ENCODE assay signal across 8 cellular contexts in genomic region chrX:30652527-30653414, GRCh38. TPM values are rescaled to one million over a fixed set of nuclear protein-coding genes. Genes with fewer than 3 reads are reported as not detected.
DNase-seq lines count a peak whose midpoint lies in the region; ATAC-seq and TF ChIP-seq lines count a peak whose summit lies in the region.

No MANE protein-coding gene starts in this region.

- ATAC-seq in GM21717 (IDR thresholded peaks at IDR 0.05; ENCODE audit: unreplicated experiment) (peak; percentile 88), PC-3 (peak; percentile 81)

- H3K27me3 Mint-ChIP-seq in activated T-cell treated with anti-CD3 and anti-CD28 coated beads, Interleukin-2, amount 50 U/mL, for 24 hours: peaks cover 7% of the 10 kb centered on the region

- H4K20me1 ChIP-seq in PC-3 (ENCODE audit: low read length): no peaks in the 10 kb centered on the region

- TF ChIP-seq POLR2A in esophagus muscularis mucosa (IDR thresholded peaks at IDR 0.05; ENCODE audit: low read depth): no peak

- H3K27me3 ChIP-seq in PC-3 (ENCODE audit: low read length) (no peaks in the 10 kb centered on the region), esophagus muscularis mucosa (no peaks in the 10 kb centered on the region), muscle layer of duodenum (ENCODE audit: low read depth, low read length) (no peaks in the 10 kb centered on the region)

- H3K4me3 ChIP-seq in PC-3 (ENCODE audit: low read length) (peak overlapping the region; percentile 87), esophagus muscularis mucosa (peak overlapping the region; percentile 64 to 68 (median 66)), muscle layer of duodenum (ENCODE audit: low read depth in 1 of 2, low read length in 2 of 2) (peak overlapping the region; percentile 75 to 80)

- peak overlapping the region; percentile 96 for H3K27ac Mint-ChIP-seq in activated T-cell treated with anti-CD3 and anti-CD28 coated beads, Interleukin-2, amount 50 U/mL, for 24 hours

- H3K9me3 ChIP-seq in PC-3 (ENCODE audit: low read length) (no peaks in the 10 kb centered on the region), esophagus muscularis mucosa (no peaks in the 10 kb centered on the region), muscle layer of duodenum (ENCODE audit: control insufficient read depth in 1 of 2, low read length in 2 of 2) (no peaks in the 10 kb centered on the region)

- H3K4me1 ChIP-seq in PC-3 (ENCODE audit: insufficient read depth, low read length): peaks cover 54% of the 10 kb centered on the region
- H3K4me1 ChIP-seq in esophagus muscularis mucosa: peaks cover 7 to 14% (median 11%) of the 10 kb centered on the region in 4 donors
- no peaks in the 10 kb centered on the region for H3K4me1 ChIP-seq in muscle layer of duodenum (ENCODE audit: control insufficient read depth in 1 of 2, insufficient read depth in 2 of 2, low read length in 2 of 2)

- TF ChIP-seq CTCF in PC-3 (conservative IDR thresholded peaks at IDR 0.05; ENCODE audit: low read depth, low read length): no peak
- TF ChIP-seq CTCF in esophagus muscularis mucosa (IDR thresholded peaks at IDR 0.05): no peak

- no peak for TF ChIP-seq EP300 in Ishikawa (IDR thresholded peaks at IDR 0.05; ENCODE audit: borderline replicate concordance)
- TF ChIP-seq EP300 in esophagus muscularis mucosa (IDR thresholded peaks at IDR 0.05): no peak

- intact Hi-C loops in PC-3 (cut with micrococcal nuclease) (loop anchor here (10.0 kb wide), 1 partner anchor 232 kb away; the partner anchor contains the start of gene TAB3), esophagus muscularis mucosa (cut with DNase I) (no loop called here)

- peak overlapping the region; percentile 98 for H3K4me2 ChIP-seq in PC-3 (ENCODE audit: low read length)

- WGBS in esophagus muscularis mucosa: 21% methylated on average over 15 of the region's 65 CpGs

- no peak for TF ChIP-seq RAD21 in Ishikawa (IDR thresholded peaks at IDR 0.05; ENCODE audit: low read depth)

- H3K79me2 ChIP-seq in PC-3 (ENCODE audit: low read length): no peaks in the 10 kb centered on the region

- H3K4me1 Mint-ChIP-seq in activated T-cell treated with anti-CD3 and anti-CD28 coated beads, Interleukin-2, amount 50 U/mL, for 24 hours (ENCODE audit: low read depth): peaks cover 52% of the 10 kb centered on the region

- no TSS peak for BruUV-seq in PC-3 (replicated peaks; lab: Mats Ljungman, UMichigan)

- H2AFZ ChIP-seq in PC-3 (ENCODE audit: low read length): peak overlapping the region; percentile 93

- POLR2A ChIA-PET in PC-3 (lab: Charles Lee; ENCODE audit: unreplicated experiment): interaction anchor here (0.6 kb wide), 1 partner anchor 69 kb away, joined by 5 read pairs; no protein-coding TSS in a partner anchor

- CTCF ChIA-PET in PC-3 (lab: Charles Lee): no interaction called here

- H3K27ac ChIP-seq in PC-3 (ENCODE audit: low read length): no peak overlapping the region
- H3K27ac ChIP-seq in esophagus muscularis mucosa (replicated peaks in 1 of 4): peak overlapping the region; percentile 71 to 84 (median 80)
- H3K27ac ChIP-seq in muscle layer of duodenum (ENCODE audit: low read length): peak overlapping the region; percentile 74

- H3K4me3 Mint-ChIP-seq in activated T-cell treated with anti-CD3 and anti-CD28 coated beads, Interleukin-2, amount 50 U/mL, for 24 hours: peak overlapping the region; percentile 86

- peaks cover 22% of the 10 kb centered on the region for H3K36me3 Mint-ChIP-seq in activated T-cell treated with anti-CD3 and anti-CD28 coated beads, Interleukin-2, amount 50 U/mL, for 24 hours (ENCODE audit: low read depth)

- H3F3A ChIP-seq in PC-3 (ENCODE audit: low read length, unreplicated experiment): no peaks in the 10 kb centered on the region

- DNase-seq in DMS53 (lab: John Stamatoyannopoulos, UW) (peak; percentile 96), PC-3 (peak; percentile 87), esophagus muscularis mucosa (ENCODE audit: extremely low spot score) (peak; percentile 97)
- DNase-seq in activated T-cell treated with anti-CD3 and anti-CD28 coated beads, Interleukin-2, amount 50 U/mL, for 24 hours: peak; percentile 93
- peak; percentile 76 to 80 for DNase-seq in stimulated activated CD8-positive, alpha-beta memory T cell treated with anti-CD3 and anti-CD28 coated beads, Interleukin-7, amount 100 ng/mL, for 1 hour (ENCODE audit: low read depth in 2 of 2)

- H3K9me3 Mint-ChIP-seq in activated T-cell treated with anti-CD3 and anti-CD28 coated beads, Interleukin-2, amount 50 U/mL, for 24 hours: no peaks in the 10 kb centered on the region

- H3K36me3 ChIP-seq in PC-3 (ENCODE audit: low read depth, low read length) (no peaks in the 10 kb centered on the region), esophagus muscularis mucosa (no peaks in the 10 kb centered on the region), muscle layer of duodenum (ENCODE audit: control insufficient read depth in 1 of 2, insufficient read depth in 2 of 2, low read length in 2 of 2) (no peaks in the 10 kb centered on the region)

- H3K9me2 ChIP-seq in PC-3 (replicated peaks; ENCODE audit: low read length): no peaks in the 10 kb centered on the region

- H3K9ac ChIP-seq in PC-3 (ENCODE audit: low read length): peak overlapping the region; percentile 57

TF ChIP-seq in Ishikawa, 13 proteins besides CTCF, POLR2A, EP300 and RAD21:
- TF ChIP-seq NFIC (IDR thresholded peaks at IDR 0.05): no peak
- TF ChIP-seq YY1 (IDR thresholded peaks at IDR 0.05; ENCODE audit: low read depth): no peak
- TF ChIP-seq ZBTB7A (IDR thresholded peaks at IDR 0.05; ENCODE audit: low read depth): no peak
- TF ChIP-seq CREB1 (IDR thresholded peaks at IDR 0.05; ENCODE audit: low read depth): peak; percentile 62; the same call in 1 of the 2 replicates
- no peak for TF ChIP-seq TEAD4 (IDR thresholded peaks at IDR 0.05)
- no peak for TF ChIP-seq CEBPB (IDR thresholded peaks at IDR 0.05)
- peak; percentile 62 for TF ChIP-seq MAX (IDR thresholded peaks at IDR 0.05)
- TF ChIP-seq EGR1 (IDR thresholded peaks at IDR 0.05): no peak
- TF ChIP-seq TAF1 (IDR thresholded peaks at IDR 0.05; ENCODE audit: low read depth): 0 out of 2 replicates have a peak, but pooled peaks have one; percentile 11
- peak; percentile 95 for TF ChIP-seq USF1 (IDR thresholded peaks at IDR 0.05)
- no peak for TF ChIP-seq TCF12 (IDR thresholded peaks at IDR 0.05; ENCODE audit: low read depth)

RNA-seq across cellular contexts. Expression of gene GK, which starts 0.5 kb away (rescaled TPM):
- 4.1 and 8.4 TPM in 2 replicates for total RNA-seq in PC-3 (2014; rRNA removed)
- total RNA-seq in esophagus muscularis mucosa: 10 to 100 TPM in 1 of 4 donors, 1 to 10 TPM in 3; 2.5 to 16.9 (median 4.9) TPM
